1 cellular context compared by ENCODE assay signal in the genomic region with DNA sequence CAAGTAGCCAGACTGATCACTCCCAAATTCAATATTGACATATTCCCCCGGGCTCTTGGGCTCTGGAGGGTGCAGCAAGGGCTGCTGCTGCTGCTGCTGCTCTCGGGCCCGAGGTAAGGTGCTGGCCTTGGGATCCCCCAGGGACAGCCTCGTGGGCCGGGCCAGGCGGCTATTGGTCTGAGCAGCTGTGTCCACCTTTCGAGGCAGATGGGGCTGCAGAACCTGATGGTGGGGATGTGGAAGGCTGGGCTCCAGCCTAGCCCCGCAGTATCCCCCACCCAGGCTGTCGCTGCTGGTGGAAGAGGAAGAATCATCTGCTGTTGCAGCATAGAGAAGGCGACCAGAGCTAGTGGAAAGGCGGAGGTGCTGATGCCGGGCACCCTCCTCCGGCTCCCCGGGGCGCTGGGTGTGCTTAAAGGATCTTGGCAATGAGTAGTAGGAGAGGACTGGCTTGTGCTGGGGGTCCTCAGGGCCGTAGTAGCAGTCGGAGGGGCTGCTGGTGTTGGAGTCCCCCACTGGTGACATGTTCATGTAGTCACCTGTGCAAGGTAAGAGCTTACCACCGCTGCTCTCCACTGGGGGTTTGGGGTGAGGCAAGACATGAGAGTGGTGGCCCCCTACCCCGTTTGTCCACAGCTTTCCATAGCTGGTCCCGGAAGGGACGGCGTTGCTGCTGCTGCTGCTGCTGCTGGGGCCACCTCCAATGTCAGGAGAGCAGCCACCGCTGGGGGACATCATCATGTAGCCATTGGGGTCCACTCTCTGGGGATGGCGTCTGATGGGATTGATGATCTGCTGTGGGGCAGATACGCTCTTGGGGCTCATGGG.
TF ChIP-seq lines count a peak whose summit lies in the region.

No MANE protein-coding gene starts in this region.

TF ChIP-seq in GM23338, 12 proteins besides CTCF, POLR2A, EP300 and RAD21 (continued from another document):
- TF ChIP-seq, protein P1, sequence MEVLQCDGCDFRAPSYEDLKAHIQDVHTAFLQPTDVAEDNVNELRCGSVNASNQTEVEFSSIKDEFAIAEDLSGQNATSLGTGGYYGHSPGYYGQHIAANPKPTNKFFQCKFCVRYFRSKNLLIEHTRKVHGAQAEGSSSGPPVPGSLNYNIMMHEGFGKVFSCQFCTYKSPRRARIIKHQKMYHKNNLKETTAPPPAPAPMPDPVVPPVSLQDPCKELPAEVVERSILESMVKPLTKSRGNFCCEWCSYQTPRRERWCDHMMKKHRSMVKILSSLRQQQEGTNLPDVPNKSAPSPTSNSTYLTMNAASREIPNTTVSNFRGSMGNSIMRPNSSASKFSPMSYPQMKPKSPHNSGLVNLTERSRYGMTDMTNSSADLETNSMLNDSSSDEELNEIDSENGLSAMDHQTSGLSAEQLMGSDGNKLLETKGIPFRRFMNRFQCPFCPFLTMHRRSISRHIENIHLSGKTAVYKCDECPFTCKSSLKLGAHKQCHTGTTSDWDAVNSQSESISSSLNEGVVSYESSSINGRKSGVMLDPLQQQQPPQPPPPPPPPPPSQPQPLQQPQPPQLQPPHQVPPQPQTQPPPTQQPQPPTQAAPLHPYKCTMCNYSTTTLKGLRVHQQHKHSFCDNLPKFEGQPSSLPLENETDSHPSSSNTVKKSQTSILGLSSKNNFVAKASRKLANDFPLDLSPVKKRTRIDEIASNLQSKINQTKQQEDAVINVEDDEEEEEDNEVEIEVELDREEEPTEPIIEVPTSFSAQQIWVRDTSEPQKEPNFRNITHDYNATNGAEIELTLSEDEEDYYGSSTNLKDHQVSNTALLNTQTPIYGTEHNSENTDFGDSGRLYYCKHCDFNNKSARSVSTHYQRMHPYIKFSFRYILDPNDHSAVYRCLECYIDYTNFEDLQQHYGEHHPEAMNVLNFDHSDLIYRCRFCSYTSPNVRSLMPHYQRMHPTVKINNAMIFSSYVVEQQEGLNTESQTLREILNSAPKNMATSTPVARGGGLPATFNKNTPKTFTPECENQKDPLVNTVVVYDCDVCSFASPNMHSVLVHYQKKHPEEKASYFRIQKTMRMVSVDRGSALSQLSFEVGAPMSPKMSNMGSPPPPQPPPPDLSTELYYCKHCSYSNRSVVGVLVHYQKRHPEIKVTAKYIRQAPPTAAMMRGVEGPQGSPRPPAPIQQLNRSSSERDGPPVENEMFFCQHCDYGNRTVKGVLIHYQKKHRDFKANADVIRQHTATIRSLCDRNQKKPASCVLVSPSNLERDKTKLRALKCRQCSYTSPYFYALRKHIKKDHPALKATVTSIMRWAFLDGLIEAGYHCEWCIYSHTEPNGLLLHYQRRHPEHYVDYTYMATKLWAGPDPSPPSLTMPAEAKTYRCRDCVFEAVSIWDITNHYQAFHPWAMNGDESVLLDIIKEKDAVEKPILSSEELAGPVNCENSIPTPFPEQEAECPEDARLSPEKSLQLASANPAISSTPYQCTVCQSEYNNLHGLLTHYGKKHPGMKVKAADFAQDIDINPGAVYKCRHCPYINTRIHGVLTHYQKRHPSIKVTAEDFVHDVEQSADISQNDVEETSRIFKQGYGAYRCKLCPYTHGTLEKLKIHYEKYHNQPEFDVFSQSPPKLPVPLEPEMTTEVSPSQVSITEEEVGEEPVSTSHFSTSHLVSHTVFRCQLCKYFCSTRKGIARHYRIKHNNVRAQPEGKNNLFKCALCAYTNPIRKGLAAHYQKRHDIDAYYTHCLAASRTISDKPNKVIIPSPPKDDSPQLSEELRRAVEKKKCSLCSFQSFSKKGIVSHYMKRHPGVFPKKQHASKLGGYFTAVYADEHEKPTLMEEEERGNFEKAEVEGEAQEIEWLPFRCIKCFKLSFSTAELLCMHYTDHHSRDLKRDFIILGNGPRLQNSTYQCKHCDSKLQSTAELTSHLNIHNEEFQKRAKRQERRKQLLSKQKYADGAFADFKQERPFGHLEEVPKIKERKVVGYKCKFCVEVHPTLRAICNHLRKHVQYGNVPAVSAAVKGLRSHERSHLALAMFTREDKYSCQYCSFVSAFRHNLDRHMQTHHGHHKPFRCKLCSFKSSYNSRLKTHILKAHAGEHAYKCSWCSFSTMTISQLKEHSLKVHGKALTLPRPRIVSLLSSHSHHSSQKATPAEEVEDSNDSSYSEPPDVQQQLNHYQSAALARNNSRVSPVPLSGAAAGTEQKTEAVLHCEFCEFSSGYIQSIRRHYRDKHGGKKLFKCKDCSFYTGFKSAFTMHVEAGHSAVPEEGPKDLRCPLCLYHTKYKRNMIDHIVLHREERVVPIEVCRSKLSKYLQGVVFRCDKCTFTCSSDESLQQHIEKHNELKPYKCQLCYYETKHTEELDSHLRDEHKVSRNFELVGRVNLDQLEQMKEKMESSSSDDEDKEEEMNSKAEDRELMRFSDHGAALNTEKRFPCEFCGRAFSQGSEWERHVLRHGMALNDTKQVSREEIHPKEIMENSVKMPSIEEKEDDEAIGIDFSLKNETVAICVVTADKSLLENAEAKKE (CRISPR knock-in tag; IDR thresholded peaks at IDR 0.05), result no peak
- TF ChIP-seq EZH2 (IDR thresholded peaks at IDR 0.05; ENCODE audit: low read depth, unreplicated experiment) (no peak), POLR2AphosphoS5 (IDR thresholded peaks at IDR 0.05; ENCODE audit: low read depth) (no peak), JUNB (IDR thresholded peaks at IDR 0.05; ENCODE audit: unreplicated experiment) (no peak), NANOG (IDR thresholded peaks at IDR 0.05; ENCODE audit: borderline replicate concordance) (no peak), STAT1 (IDR thresholded peaks at IDR 0.05; ENCODE audit: unreplicated experiment) (no peak), CREB1 (CRISPR knock-in tag; IDR thresholded peaks at IDR 0.05; ENCODE audit: low read depth) (no peak)
